7 cellular contexts compared by ENCODE assay signal in the genomic region with DNA sequence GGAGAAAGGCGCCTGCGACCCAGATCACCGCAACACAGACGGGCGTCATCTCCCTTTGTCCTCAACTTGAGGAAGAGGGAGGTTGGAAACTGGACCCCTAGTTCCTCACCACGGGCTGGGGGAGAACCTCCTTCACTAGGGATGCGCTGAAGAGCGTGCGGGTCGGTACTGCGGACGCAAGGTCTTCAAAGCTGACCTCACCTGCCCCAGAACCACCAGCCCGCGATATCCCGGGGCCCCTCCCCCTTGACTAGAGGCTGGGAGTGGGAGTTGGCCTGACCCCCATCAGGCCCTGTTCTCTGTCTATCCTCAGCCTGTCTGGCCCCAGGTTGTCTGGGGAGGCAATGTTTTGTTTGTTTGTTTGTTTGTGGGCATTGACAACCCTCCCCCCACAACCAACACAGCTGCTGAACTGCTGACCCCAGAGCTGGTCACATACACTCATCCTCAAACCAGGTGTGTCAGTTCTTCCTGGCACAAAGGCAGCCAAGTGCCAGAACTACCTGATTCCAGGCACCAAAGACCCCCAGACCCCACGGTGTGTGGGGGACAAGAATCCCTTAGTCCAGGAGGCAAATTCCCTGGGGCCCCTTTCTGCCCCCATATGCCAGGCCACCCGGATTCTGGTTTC. TPM values are rescaled to one million over a fixed set of nuclear protein-coding genes. Genes with fewer than 3 reads are reported as not detected.
DNase-seq lines count a peak whose midpoint lies in the region; ATAC-seq and TF ChIP-seq lines count a peak whose summit lies in the region.

No MANE protein-coding gene starts in this region.

- H3K36me3 Mint-ChIP-seq in T-cell = no peaks in the 10 kb centered on the region

- DNase-seq in T-cell (no peak), germinal center (ENCODE audit: low spot score) (peak; percentile 17), CD1c-positive myeloid dendritic cell (ENCODE audit: extremely low spot score) (no peak), thyroid gland (no peak)

- no peak for TF ChIP-seq POLR2A in thyroid gland (IDR thresholded peaks at IDR 0.05)

- CTCF ChIA-PET in T-cell (lab: Charles Lee) = interaction anchor here (1.4 to 1.6 kb wide), 2 partner anchors 17 to 177 kb away, joined by 3 to 12 read pairs; no protein-coding TSS in a partner anchor

- ATAC-seq in GM18517 (IDR thresholded peaks at IDR 0.05; ENCODE audit: unreplicated experiment) (peak; percentile 5), T-cell (replicated peaks in 1 of 4) (no peak), HG03457 (IDR thresholded peaks at IDR 0.05; ENCODE audit: unreplicated experiment) (no peak)

- H3K9me3 Mint-ChIP-seq in T-cell = no peaks in the 10 kb centered on the region

- peaks cover 15% of the 10 kb centered on the region for H3K27me3 ChIP-seq in thyroid gland

- peaks cover 57 to 70% (median 57%) of the 10 kb centered on the region in 3 donors for H3K4me1 Mint-ChIP-seq in T-cell

- peak in 1 of 6 experiments; percentile 5 for TF ChIP-seq CTCF in thyroid gland (IDR thresholded peaks at IDR 0.05)

- H3K4me3 ChIP-seq in skin epidermis (peak overlapping the region; percentile 11 to 35 (median 29)), thyroid gland (replicated peaks in 1 of 3) (peak overlapping the region in 1 of 3 donors; percentile 25)

- H3K4me1 ChIP-seq in thyroid gland = peaks cover 26 to 42% of the 10 kb centered on the region in 2 donors

- H3K4me3 Mint-ChIP-seq in T-cell = peak overlapping the region; percentile 73 to 97 (median 75)

- POLR2A ChIA-PET in T-cell (lab: Charles Lee) = no interaction called here

- H3K27ac ChIP-seq in skin epidermis (no peak overlapping the region), thyroid gland (no peak overlapping the region)

- 14 to 23% methylated on average over 7 to 8 of the region's 17 CpGs for WGBS in thyroid gland, 2 donors

- peaks cover 22 to 26% of the 10 kb centered on the region in 2 donors for H3K27me3 Mint-ChIP-seq in T-cell

- intact Hi-C loops in thyroid gland (cut with DNase I) = no loop called here

- H3K36me3 ChIP-seq in thyroid gland = peaks cover 0 to 7% of the 10 kb centered on the region in 2 donors

- no peaks in the 10 kb centered on the region for H3K9me3 ChIP-seq in thyroid gland

- no peak overlapping the region for H3K27ac Mint-ChIP-seq in T-cell

RNA-seq across cellular contexts. Expression of a gene that starts 2.9 kb away (rescaled TPM):
- total RNA-seq in T-cell (10 to 100 TPM; 13.1 to 29.7 (median 26.0) TPM), thyroid gland (10 to 100 TPM in 3 of 4 donors, 1 to 10 TPM in 1; 9.0 to 27.3 (median 20.7) TPM)

RNA-seq across cellular contexts. Expression of a gene that starts 4.4 kb away (rescaled TPM):
- total RNA-seq in T-cell (not detected), thyroid gland (not detected)

RNA-seq across cellular contexts. Expression of a gene that starts 37.9 kb away (rescaled TPM):
- total RNA-seq in T-cell (100 to 1,000 TPM; 232 to 364 (median 244) TPM), thyroid gland (100 to 1,000 TPM; 114 to 205 (median 157) TPM)
